In the genomic region with DNA sequence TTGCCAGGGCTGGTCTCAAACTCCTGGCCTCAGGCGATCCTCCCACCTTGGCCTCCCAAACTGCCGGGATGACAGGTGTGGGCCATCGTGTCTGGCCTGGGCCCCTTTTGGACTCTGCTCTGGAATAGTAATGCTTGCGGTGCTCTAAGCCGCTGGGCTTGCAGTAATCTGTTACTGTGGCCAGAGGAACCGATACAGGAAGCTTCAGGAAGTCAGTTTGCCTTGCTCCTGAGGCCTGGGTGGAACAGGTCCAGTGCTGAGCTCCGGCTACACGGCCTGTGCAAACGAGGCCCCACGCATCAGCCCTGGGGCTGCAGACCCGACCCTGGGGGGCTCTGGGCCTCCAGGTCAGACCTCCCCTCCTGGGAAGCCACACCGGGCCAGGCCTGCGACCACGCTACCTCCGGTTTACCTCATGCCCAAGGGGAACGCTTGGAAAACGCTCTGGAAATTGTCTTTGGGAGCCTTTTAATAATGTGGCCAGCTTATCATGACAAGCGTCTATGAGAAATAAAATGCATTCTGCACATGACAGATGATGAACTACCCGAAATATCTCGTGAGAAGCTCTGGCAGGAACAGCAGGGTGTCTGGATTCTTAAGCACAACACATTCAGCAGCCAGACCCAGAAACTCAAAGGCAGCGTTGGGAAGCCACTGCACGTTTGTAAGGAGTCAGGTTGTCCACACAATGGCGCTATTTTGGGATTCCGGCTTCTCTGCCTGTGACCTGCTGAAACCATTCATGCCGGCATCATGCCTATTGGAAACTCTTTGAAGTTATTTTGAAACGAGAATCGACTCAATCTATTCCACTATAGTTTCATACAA, we compare ENCODE assay signal across 1 cellular context.
TF ChIP-seq lines count a peak whose summit lies in the region.

No MANE protein-coding gene starts in this region.

TF ChIP-seq in HepG2, 621 proteins besides CTCF, POLR2A, EP300 and RAD21 (continued from another document):
- TF ChIP-seq, protein P1, sequence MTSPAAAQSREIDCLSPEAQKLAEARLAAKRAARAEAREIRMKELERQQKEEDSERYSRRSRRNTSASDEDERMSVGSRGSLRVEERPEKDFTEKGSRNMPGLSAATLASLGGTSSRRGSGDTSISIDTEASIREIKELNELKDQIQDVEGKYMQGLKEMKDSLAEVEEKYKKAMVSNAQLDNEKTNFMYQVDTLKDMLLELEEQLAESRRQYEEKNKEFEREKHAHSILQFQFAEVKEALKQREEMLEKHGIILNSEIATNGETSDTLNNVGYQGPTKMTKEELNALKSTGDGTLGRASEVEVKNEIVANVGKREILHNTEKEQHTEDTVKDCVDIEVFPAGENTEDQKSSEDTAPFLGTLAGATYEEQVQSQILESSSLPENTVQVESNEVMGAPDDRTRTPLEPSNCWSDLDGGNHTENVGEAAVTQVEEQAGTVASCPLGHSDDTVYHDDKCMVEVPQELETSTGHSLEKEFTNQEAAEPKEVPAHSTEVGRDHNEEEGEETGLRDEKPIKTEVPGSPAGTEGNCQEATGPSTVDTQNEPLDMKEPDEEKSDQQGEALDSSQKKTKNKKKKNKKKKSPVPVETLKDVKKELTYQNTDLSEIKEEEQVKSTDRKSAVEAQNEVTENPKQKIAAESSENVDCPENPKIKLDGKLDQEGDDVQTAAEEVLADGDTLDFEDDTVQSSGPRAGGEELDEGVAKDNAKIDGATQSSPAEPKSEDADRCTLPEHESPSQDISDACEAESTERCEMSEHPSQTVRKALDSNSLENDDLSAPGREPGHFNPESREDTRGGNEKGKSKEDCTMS (CRISPR knock-in tag; conservative IDR thresholded peaks at IDR 0.05) = no peak
- TF ChIP-seq NFRKB (IDR thresholded peaks at IDR 0.05) = no peak
- no peak for TF ChIP-seq ETV6 (CRISPR knock-in tag; conservative IDR thresholded peaks at IDR 0.05)
- no peak; the same call in 1 of the 2 replicates for TF ChIP-seq ZNF780A (CRISPR knock-in tag; IDR thresholded peaks at IDR 0.05)
- TF ChIP-seq ZNF510 (CRISPR knock-in tag; IDR thresholded peaks at IDR 0.05; ENCODE audit: low read depth) = no peak
- TF ChIP-seq ZNF430 (CRISPR knock-in tag; IDR thresholded peaks at IDR 0.05) = no peak
- TF ChIP-seq JUN (CRISPR knock-in tag; IDR thresholded peaks at IDR 0.05) = no peak
- TF ChIP-seq ZNF224 (CRISPR knock-in tag; IDR thresholded peaks at IDR 0.05) = no peak
- no peak for TF ChIP-seq MED13 (CRISPR knock-in tag; IDR thresholded peaks at IDR 0.05)
